1 cellular context compared by ENCODE assay signal in genomic region chr2:118185210-118186109, GRCh38.
TF ChIP-seq lines count a peak whose summit lies in the region.

No MANE protein-coding gene starts in this region.

TF ChIP-seq in HepG2, 621 proteins besides CTCF, POLR2A, EP300 and RAD21 (continued from another document):
- TF ChIP-seq ZFP91 (CRISPR knock-in tag; IDR thresholded peaks at IDR 0.05; ENCODE audit: borderline replicate concordance) (peak; percentile 12; the same call in 1 of the 2 replicates), TBX2 (CRISPR knock-in tag; IDR thresholded peaks at IDR 0.05; ENCODE audit: borderline replicate concordance) (peak; percentile 52; the same call in 1 of the 2 replicates), NR2C2 (CRISPR knock-in tag; IDR thresholded peaks at IDR 0.05; ENCODE audit: borderline replicate concordance) (no peak), MLXIP (CRISPR knock-in tag; IDR thresholded peaks at IDR 0.05; ENCODE audit: borderline replicate concordance) (no peak), BCL3 (CRISPR knock-in tag; IDR thresholded peaks at IDR 0.05) (0 out of 2 replicates have a peak, but pooled peaks have one; percentile 11), ZSCAN31 (CRISPR knock-in tag; IDR thresholded peaks at IDR 0.05; ENCODE audit: low read depth) (0 out of 2 replicates have a peak, but pooled peaks have one; percentile 33), ZNF790 (CRISPR knock-in tag; IDR thresholded peaks at IDR 0.05; ENCODE audit: borderline replicate concordance) (0 out of 2 replicates have a peak, but pooled peaks have one; percentile 32), MAX (IDR thresholded peaks at IDR 0.05) (peak; percentile 59), ZNF687 (CRISPR knock-in tag; IDR thresholded peaks at IDR 0.05) (peak; percentile 71), ZFY (CRISPR knock-in tag; IDR thresholded peaks at IDR 0.05) (peak; percentile 29; the same call in 1 of the 2 replicates)
